ENCODE assay signal across 19 cellular contexts in the genomic region with DNA sequence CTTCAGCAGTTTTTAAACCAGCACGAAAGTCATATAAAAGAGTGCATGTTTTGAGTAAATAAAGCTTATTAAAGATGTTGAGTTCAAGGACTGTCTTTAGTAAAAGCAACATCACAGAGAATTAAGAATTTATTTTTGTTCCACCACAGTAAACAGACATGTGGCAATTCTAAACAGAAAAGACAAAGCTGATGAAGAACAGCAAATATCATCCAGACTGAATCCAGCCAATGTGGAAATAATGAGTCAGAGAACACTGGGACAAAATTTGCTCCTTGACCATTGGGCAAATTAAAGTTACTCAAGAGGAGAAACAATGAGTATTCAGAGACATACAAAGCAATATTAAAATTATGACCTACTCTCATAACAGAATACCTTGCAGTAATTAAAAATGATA. TPM values are rescaled to one million over a fixed set of nuclear protein-coding genes. Genes with fewer than 3 reads are reported as not detected.
DNase-seq lines count a peak whose midpoint lies in the region; ATAC-seq and TF ChIP-seq lines count a peak whose summit lies in the region.
"Had no signal": no experiment of that assay in that cellular context is flagged by ENCODE, and none has a peak within 500 bp of the region (broad histone marks: within the 10 kb centered on the region; RNA-seq: fewer than 3 reads in every experiment).

No MANE protein-coding gene starts in this region.

- H3K4me3 ChIP-seq in right lobe of liver, result no peak overlapping the region

- WGBS in right lobe of liver (ENCODE audit: insufficient coverage, low coverage, low lambda C conversion rate, missing lambda C conversion rate), result 58% methylated on average over 1 of the region's 1 CpG

- H3K27ac ChIP-seq in right lobe of liver, result no peak overlapping the region
- H3K27ac ChIP-seq: foreskin keratinocyte, parathyroid adenoma had no signal

- no peaks in the 10 kb centered on the region for H3K27me3 ChIP-seq in right lobe of liver

- no peaks in the 10 kb centered on the region for H3K36me3 ChIP-seq in right lobe of liver

- TF ChIP-seq CTCF in right lobe of liver (IDR thresholded peaks at IDR 0.05), result no peak

- no peak for TF ChIP-seq POLR2A in right lobe of liver (IDR thresholded peaks at IDR 0.05)

- ATAC-seq in right lobe of liver, result peak; percentile 46 to 80 (median 70)
- ATAC-seq: foreskin keratinocyte; naive thymus-derived CD4-positive, alpha-beta T cell; stimulated activated naive CD8-positive, alpha-beta T cell treated with anti-CD3 and anti-CD28 coated beads, Interleukin-15, Interleukin-2, amounts not matched to agents 100 U/mL and 50 U/mL, for 24 hours had no signal

- intact Hi-C loops in right lobe of liver (cut with DNase I), result no loop called here

- peak; percentile 28 for DNase-seq in AG08396 (ENCODE audit: low spot score)
- peak; percentile 81 for DNase-seq in LHCN-M2 (ENCODE audit: low read depth)
- peak; percentile 49 for DNase-seq in dedifferentiated amniotic fluid mesenchymal stem cell (ENCODE audit: extremely low spot score)
- DNase-seq in right lobe of liver, result no peak
- DNase-seq in foreskin melanocyte, result no peak
- DNase-seq in SKM-1 treated with dmso at 0.1 percent for 144 hours (lab: John Stamatoyannopoulos, UW; ENCODE audit: unreplicated experiment), result no peak
- DNase-seq in activated T-cell treated with anti-CD3 and anti-CD28 coated beads, Interleukin-2, amount 50 U/mL, for 48 hours, result no peak
- no peak for DNase-seq in SIG-M5 (lab: John Stamatoyannopoulos, UW)
- DNase-seq: activated gamma-delta T cell treated with Interleukin-2 at 50 U/mL for 16 hours; naive thymus-derived CD4-positive, alpha-beta T cell; NCI-H187; SHP77 treated with DMSO at 0.1 percent for 48 hours; stimulated activated naive CD8-positive, alpha-beta T cell treated with anti-CD3 and anti-CD28 coated beads, Interleukin-15, Interleukin-2, amounts not matched to agents 100 U/mL and 50 U/mL, for 24 hours had no signal

- no peaks in the 10 kb centered on the region for H3K4me1 ChIP-seq in right lobe of liver
- H3K4me1 ChIP-seq: parathyroid adenoma had no signal

- H3K9me3 ChIP-seq in right lobe of liver, result no peaks in the 10 kb centered on the region

RNA-seq across cellular contexts. Expression of gene OR2K2, which starts 28.8 kb away (rescaled TPM):
- not detected in 2 replicates for total RNA-seq in LHCN-M2 (2014; rRNA removed)
- not detected for polyA plus RNA-seq in LHCN-M2 (2012)
- total RNA-seq in right lobe of liver, result not detected
- total RNA-seq: foreskin keratinocyte; H1; HT1080; naive thymus-derived CD4-positive, alpha-beta T cell; NCI-H460; T-helper 2 cell treated with Interferon-gamma antibody and Interleukin-4, amounts not matched to agents 100 ng/mL and 5 ng/mL, for 36 hours had no signal
- polyA plus RNA-seq: foreskin keratinocyte; H1; naive thymus-derived CD4-positive, alpha-beta T cell had no signal

Comparison
In these comparisons a context has a peak if more than half of its experiments do, and no peak if none do; other contexts are left out.
1. DNase-seq: peak in AG08396 (single experiment), LHCN-M2 (single experiment) and dedifferentiated amniotic fluid mesenchymal stem cell (single experiment); none in right lobe of liver (0 of 3), foreskin melanocyte (single experiment), SKM-1 treated with dmso at 0.1 percent for 144 hours (single experiment), activated T-cell treated with anti-CD3 and anti-CD28 coated beads, Interleukin-2, amount 50 U/mL, for 48 hours (0 of 2) and SIG-M5 (single experiment).